ENCODE assay signal across 8 cellular contexts in genomic region chrX:118254611-118255010, GRCh38.
DNase-seq lines count a peak whose midpoint lies in the region; ATAC-seq and TF ChIP-seq lines count a peak whose summit lies in the region.

No MANE protein-coding gene starts in this region.

- peak in 6 of 10 experiments; percentile 3 to 12 (median 6) for DNase-seq in CD4-positive, alpha-beta T cell
- DNase-seq in SK-N-DZ (ENCODE audit: low spot score): peak; percentile 63
- DNase-seq in breast epithelium (ENCODE audit: low spot score in 2 of 2): peak in 1 of 2 donors; percentile 48
- DNase-seq in left colon: peak in 1 of 2 donors; percentile 56
- peak; percentile 65 for DNase-seq in stimulated activated CD8-positive, alpha-beta memory T cell treated with anti-CD3 and anti-CD28 coated beads, Interleukin-4, amount 100 ng/mL, for 48 hours

- no peaks in the 10 kb centered on the region for H3K9me3 Mint-ChIP-seq in CD4-positive, alpha-beta T cell

- H3K4me3 Mint-ChIP-seq in CD4-positive, alpha-beta T cell: no peak overlapping the region

- CTCF ChIA-PET in CD4-positive, alpha-beta T cell (lab: Charles Lee): no interaction called here

- no peaks in the 10 kb centered on the region for H3K36me3 Mint-ChIP-seq in CD4-positive, alpha-beta T cell (ENCODE audit: low read depth)

- POLR2A ChIA-PET in CD4-positive, alpha-beta T cell (lab: Charles Lee): no interaction called here

- TF ChIP-seq POLR2A in breast epithelium (IDR thresholded peaks at IDR 0.05): no peak

- no peaks in the 10 kb centered on the region for H3K27me3 Mint-ChIP-seq in CD4-positive, alpha-beta T cell

- H3K9me3 ChIP-seq in CD4-positive, alpha-beta T cell (ENCODE audit: control insufficient read depth, low read length): no peaks in the 10 kb centered on the region
- no peaks in the 10 kb centered on the region for H3K9me3 ChIP-seq in breast epithelium

- H3K27me3 ChIP-seq in CD4-positive, alpha-beta T cell (ENCODE audit: control insufficient read depth, insufficient read depth, low read length): no peaks in the 10 kb centered on the region
- no peaks in the 10 kb centered on the region for H3K27me3 ChIP-seq in breast epithelium

- H3K4me1 Mint-ChIP-seq in CD4-positive, alpha-beta T cell (ENCODE audit: low read depth): no peaks in the 10 kb centered on the region

- no peaks in the 10 kb centered on the region for H3K36me3 ChIP-seq in breast epithelium

- intact Hi-C loops in CD4-positive, alpha-beta T cell (cut with DNase I, micrococcal nuclease): no loop called here
- intact Hi-C loops in breast epithelium (cut with DNase I; ENCODE audit: low total_unique reads) (no loop called here), left colon (cut with DNase I, micrococcal nuclease) (no loop called here)

- TF ChIP-seq CTCF in CD4-positive, alpha-beta T cell (IDR thresholded peaks at IDR 0.05): peak; percentile 57
- peak; percentile 54; the same call in 1 of the 2 replicates for TF ChIP-seq CTCF in LNCAP (IDR thresholded peaks at IDR 0.05)
- peak; percentile 49 to 63 (median 52) for TF ChIP-seq CTCF in breast epithelium (IDR thresholded peaks at IDR 0.05)

- no peak overlapping the region for H3K27ac Mint-ChIP-seq in CD4-positive, alpha-beta T cell

- H3K4me1 ChIP-seq in breast epithelium: no peaks in the 10 kb centered on the region

- ATAC-seq in CD4-positive, alpha-beta T cell (ENCODE audit: poor library complexity): no peak
- peak; percentile 81 for ATAC-seq in GM18909 (IDR thresholded peaks at IDR 0.05; ENCODE audit: poor library complexity, unreplicated experiment)
- ATAC-seq in left colon: peak; percentile 51
- ATAC-seq in HG02678 (IDR thresholded peaks at IDR 0.05; ENCODE audit: unreplicated experiment): no peak

- H3K27ac ChIP-seq in CD4-positive, alpha-beta T cell (ENCODE audit: low read depth, low read length): no peak overlapping the region
- no peak overlapping the region for H3K27ac ChIP-seq in breast epithelium

- no peak overlapping the region for H3K4me3 ChIP-seq in breast epithelium

Comparison
In these comparisons a context has a peak if more than half of its experiments do, and no peak if none do; other contexts are left out.
1. ATAC-seq: peak in GM18909 (single experiment) and left colon (single experiment); none in CD4-positive, alpha-beta T cell (single experiment) and HG02678 (single experiment).
2. Peak in every context shown above with its lines, with median percentiles within 50 percentile points of each other: CTCF ChIP-seq.